Comparison of ENCODE assay signal across 19 cellular contexts in the genomic region with DNA sequence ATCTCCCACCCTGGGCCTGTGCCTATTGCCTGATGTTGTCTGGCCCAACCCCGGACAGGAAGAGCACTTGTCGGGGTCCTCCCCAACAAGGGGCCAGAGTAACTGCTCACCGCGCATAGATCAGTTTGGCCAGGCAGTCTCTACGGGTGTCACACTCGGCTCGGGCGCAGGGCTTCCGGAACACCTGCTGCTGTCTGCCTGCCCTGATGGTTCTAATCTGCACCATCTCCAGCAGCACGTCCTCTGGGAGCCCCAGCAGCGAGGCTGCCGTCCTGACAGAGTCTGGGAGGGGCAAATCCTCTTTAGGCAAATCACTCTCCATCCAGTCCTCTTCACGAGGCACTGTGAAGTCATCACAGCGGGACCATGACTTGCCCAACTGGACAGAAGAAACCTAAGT. TPM values are rescaled to one million over a fixed set of nuclear protein-coding genes. Genes with fewer than 3 reads are reported as not detected.
DNase-seq lines count a peak whose midpoint lies in the region; TF ChIP-seq lines count a peak whose summit lies in the region.
"Had no signal": no experiment of that assay in that cellular context is flagged by ENCODE, and none has a peak within 500 bp of the region (broad histone marks: within the 10 kb centered on the region; RNA-seq: fewer than 3 reads in every experiment).

No MANE protein-coding gene starts in this region.

- peaks cover 93% of the 10 kb centered on the region for H3K36me3 ChIP-seq in endodermal cell (ENCODE audit: control insufficient read depth, insufficient read depth, low read length)
- no peaks in the 10 kb centered on the region for H3K36me3 ChIP-seq in neural progenitor cell
- H3K36me3 ChIP-seq in MG63: peaks cover 90% of the 10 kb centered on the region

- H3K4me1 Mint-ChIP-seq in CD14-positive monocyte: no peaks in the 10 kb centered on the region
- no peaks in the 10 kb centered on the region for H3K4me1 Mint-ChIP-seq in endodermal cell
- no peaks in the 10 kb centered on the region for H3K4me1 Mint-ChIP-seq in neural progenitor cell

- TF ChIP-seq CTCF in CD14-positive monocyte (IDR thresholded peaks at IDR 0.05) (no peak), endodermal cell (conservative IDR thresholded peaks at IDR 0.05) (no peak), neural progenitor cell (IDR thresholded peaks at IDR 0.05) (no peak), dorsolateral prefrontal cortex (IDR thresholded peaks at IDR 0.05 in 54 of 56, conservative IDR thresholded peaks at IDR 0.05 in 2 of 56; ENCODE audit: low read depth in 1 of 56, partially characterized antibody in 56 of 56) (no peak)

- H3K27me3 ChIP-seq in endodermal cell (ENCODE audit: control insufficient read depth, insufficient read depth, low read length, poor library complexity, severe bottlenecking) (no peaks in the 10 kb centered on the region), neural progenitor cell (no peaks in the 10 kb centered on the region), MG63 (no peaks in the 10 kb centered on the region), dorsolateral prefrontal cortex (no peaks in the 10 kb centered on the region)

- intact Hi-C loops in CD14-positive monocyte (cut with micrococcal nuclease) (no loop called here), dorsolateral prefrontal cortex (cut with DNase I) (no loop called here)

- no peaks in the 10 kb centered on the region for H3K79me2 ChIP-seq in neural progenitor cell (ENCODE audit: low read depth)

- H3K4me2 ChIP-seq in neural progenitor cell: no peak overlapping the region

- H3K9me3 ChIP-seq in endodermal cell (ENCODE audit: control insufficient read depth, low read length): no peaks in the 10 kb centered on the region
- no peaks in the 10 kb centered on the region for H3K9me3 ChIP-seq in neural progenitor cell (ENCODE audit: low read depth)
- H3K9me3 ChIP-seq in MG63: no peaks in the 10 kb centered on the region

- no peak overlapping the region for H3K4me3 ChIP-seq in endodermal cell (ENCODE audit: low read length)
- H3K4me3 ChIP-seq in neural progenitor cell: no peak overlapping the region
- H3K4me3 ChIP-seq in MG63: no peak overlapping the region
- no peak overlapping the region for H3K4me3 ChIP-seq in dorsolateral prefrontal cortex
- H3K4me3 ChIP-seq: SK-N-MC had no signal

- H3K4me1 ChIP-seq in endodermal cell (ENCODE audit: control insufficient read depth, insufficient read depth, low read length) (no peaks in the 10 kb centered on the region), neural progenitor cell (no peaks in the 10 kb centered on the region)

- H3K36me3 Mint-ChIP-seq in CD14-positive monocyte: peaks cover 58 to 68% of the 10 kb centered on the region in 2 donors
- peaks cover 67% of the 10 kb centered on the region for H3K36me3 Mint-ChIP-seq in endodermal cell (ENCODE audit: low read depth)
- H3K36me3 Mint-ChIP-seq in neural progenitor cell: peaks cover 20% of the 10 kb centered on the region

- H3K4me3 Mint-ChIP-seq in CD14-positive monocyte (no peak overlapping the region), endodermal cell (no peak overlapping the region), neural progenitor cell (no peak overlapping the region)

- H3F3A ChIP-seq in neural progenitor cell (ENCODE audit: low read depth): no peaks in the 10 kb centered on the region

- H3K9ac ChIP-seq in endodermal cell (ENCODE audit: extremely low read depth, low read length, poor library complexity, severe bottlenecking) (no peak overlapping the region), neural progenitor cell (no peak overlapping the region)

- H3K27ac Mint-ChIP-seq in CD14-positive monocyte (peak overlapping the region in 1 of 7 donors; percentile 62), endodermal cell (no peak overlapping the region), neural progenitor cell (peak overlapping the region; percentile 96)

- H3K27ac ChIP-seq in endodermal cell (ENCODE audit: low read depth, low read length) (no peak overlapping the region), neural progenitor cell (no peak overlapping the region), dorsolateral prefrontal cortex (no peak overlapping the region)
- H3K27ac ChIP-seq: SK-N-MC had no signal

- WGBS in endodermal cell (ENCODE audit: insufficient coverage in 1 of 2, insufficient read length in 1 of 2), 2 experiments: 92 to 93% methylated on average over 12 to 14 of the region's 14 CpGs

- H3K27me3 Mint-ChIP-seq in CD14-positive monocyte (ENCODE audit: low read depth in 3 of 3): peaks cover 0 to 4% (median 0%) of the 10 kb centered on the region in 3 donors
- no peaks in the 10 kb centered on the region for H3K27me3 Mint-ChIP-seq in endodermal cell (ENCODE audit: insufficient read depth)
- H3K27me3 Mint-ChIP-seq in neural progenitor cell (ENCODE audit: insufficient read depth, low read depth): peaks cover 2% of the 10 kb centered on the region

- H2AFZ ChIP-seq in neural progenitor cell (replicated peaks): no peak overlapping the region

- H4K20me1 ChIP-seq in neural progenitor cell (ENCODE audit: low read depth): no peaks in the 10 kb centered on the region

- H3K9me3 Mint-ChIP-seq in CD14-positive monocyte (no peaks in the 10 kb centered on the region), endodermal cell (no peaks in the 10 kb centered on the region), neural progenitor cell (no peaks in the 10 kb centered on the region)

- DNase-seq in CD14-positive monocyte (ENCODE audit: low spot score) (peak; percentile 33), D341Med (ENCODE audit: low spot score) (peak; percentile 70), endodermal cell (peak; percentile 39), neural progenitor cell (ENCODE audit: low spot score) (no peak), MG63 (no peak), dorsolateral prefrontal cortex (no peak)
- DNase-seq in central memory CD4-positive, alpha-beta T cell: no peak
- DNase-seq: ACHN, AML-193, COR-L47, DMS153, GDM1, KBM-7, NCI-H1105 treated with DMSO at 0.1 percent for 48 hours, NCI-H1694 treated with DMSO at 0.1 percent for 48 hours, NCI-H510A, NCI-H774, Right ventricle myocardium superior had no signal

RNA-seq across cellular contexts. Expression of gene MYO19, which starts 24.0 kb away (rescaled TPM):
- 1 to 10 TPM; 1.2 to 1.9 TPM for polyA plus RNA-seq in CD14-positive monocyte
- total RNA-seq in endodermal cell (100 to 1,000 TPM; 133 to 154 TPM), neural progenitor cell (ENCODE audit: low replicate concordance) (72.4 and 101 TPM in 2 replicates), dorsolateral prefrontal cortex (10 to 100 TPM; 24.1 to 75.5 (median 48.2) TPM)
- 63.3 TPM for polyA plus RNA-seq in endodermal cell (2013, experiment 1 of 2)
- 51.5 TPM for polyA plus RNA-seq in endodermal cell (2013, experiment 2 of 2)
- total RNA-seq in MG63 (2014; rRNA removed; shearing (Covaris generic); ENCODE audit: low replicate concordance): 73.9 and 76.5 TPM in 2 replicates

RNA-seq across cellular contexts. Expression of gene PIGW, which starts 24.2 kb away (rescaled TPM):
- 1 to 10 TPM; 3.1 to 5.9 TPM for polyA plus RNA-seq in CD14-positive monocyte
- 10 to 100 TPM; 10.8 to 16.6 TPM for total RNA-seq in endodermal cell
- polyA plus RNA-seq in endodermal cell (2013, experiment 1 of 2): 7.1 TPM
- 7.6 TPM for polyA plus RNA-seq in endodermal cell (2013, experiment 2 of 2)
- total RNA-seq in neural progenitor cell (ENCODE audit: low replicate concordance): 7.0 and 10.2 TPM in 2 replicates
- 6.6 and 7.7 TPM in 2 replicates for total RNA-seq in MG63 (2014; rRNA removed; shearing (Covaris generic); ENCODE audit: low replicate concordance)
- total RNA-seq in dorsolateral prefrontal cortex: 1 to 10 TPM; 1.5 to 8.5 (median 4.2) TPM

RNA-seq across cellular contexts. Expression of gene ZNHIT3, which starts 24.2 kb away (rescaled TPM):
- polyA plus RNA-seq in CD14-positive monocyte: 10 to 100 TPM; 63.5 to 70.4 TPM
- total RNA-seq in endodermal cell (10 to 100 TPM; 59.6 to 67.3 TPM), neural progenitor cell (ENCODE audit: low replicate concordance) (68.4 and 83.5 TPM in 2 replicates), dorsolateral prefrontal cortex (10 to 100 TPM; 26.6 to 61.2 (median 43.9) TPM)
- 64.3 TPM for polyA plus RNA-seq in endodermal cell (2013, experiment 1 of 2)
- 67.4 TPM for polyA plus RNA-seq in endodermal cell (2013, experiment 2 of 2)
- 44.9 and 60.6 TPM in 2 replicates for total RNA-seq in MG63 (2014; rRNA removed; shearing (Covaris generic); ENCODE audit: low replicate concordance)

RNA-seq across cellular contexts. Expression of gene GGNBP2, which starts 34.1 kb away (rescaled TPM):
- 10 to 100 TPM; 22.3 to 31.5 TPM for polyA plus RNA-seq in CD14-positive monocyte
- total RNA-seq in endodermal cell: 10 to 100 TPM; 56.8 to 61.6 TPM
- 61.1 TPM for polyA plus RNA-seq in endodermal cell (2013, experiment 1 of 2)
- 57.6 TPM for polyA plus RNA-seq in endodermal cell (2013, experiment 2 of 2)
- total RNA-seq in neural progenitor cell (ENCODE audit: low replicate concordance): 44.4 and 79.5 TPM in 2 replicates
- total RNA-seq in MG63 (2014; rRNA removed; shearing (Covaris generic); ENCODE audit: low replicate concordance): 64.2 and 77.3 TPM in 2 replicates
- 100 to 1,000 TPM in 9 of 120 experiments, 10 to 100 TPM in 111; 67.4 to 110 (median 88.0) TPM for total RNA-seq in dorsolateral prefrontal cortex

Comparison
In these comparisons a context has a peak if more than half of its experiments do, and no peak if none do; other contexts are left out.
1. DNase-seq: peak in CD14-positive monocyte (single experiment), D341Med (single experiment) and endodermal cell (single experiment); none in neural progenitor cell (single experiment), central memory CD4-positive, alpha-beta T cell (single experiment), MG63 (single experiment) and dorsolateral prefrontal cortex (0 of 10).